ENCODE assay signal across 8 cellular contexts in genomic region chr14:64702493-64703392, GRCh38. TPM values are rescaled to one million over a fixed set of nuclear protein-coding genes. Genes with fewer than 3 reads are reported as not detected.
DNase-seq lines count a peak whose midpoint lies in the region; ATAC-seq and TF ChIP-seq lines count a peak whose summit lies in the region.

No MANE protein-coding gene starts in this region.

- DNase-seq in DMS53 treated with DMSO at 0.1 percent for 48 hours (lab: John Stamatoyannopoulos, UW; ENCODE audit: unreplicated experiment) (peak; percentile 50), NCI-H2171 treated with DMSO at 0.1 percent for 48 hours (lab: John Stamatoyannopoulos, UW) (peak; percentile 86), neural crest cell (ENCODE audit: low read depth, low spot score) (no peak), Ammon's horn (ENCODE audit: low spot score) (no peak), SKM-1 treated with dmso at 0.1 percent for 144 hours (lab: John Stamatoyannopoulos, UW; ENCODE audit: unreplicated experiment) (no peak)
- DNase-seq in activated CD8-positive, alpha-beta memory T cell treated with anti-CD3 and anti-CD28 coated beads, Interleukin-2, amount 50 U/mL, for 4 hours, result no peak

- H3K4me1 ChIP-seq in ectodermal cell (ENCODE audit: control insufficient read depth, insufficient read depth, low read length), result peaks cover 41% of the 10 kb centered on the region

- no peak overlapping the region for H3K27ac Mint-ChIP-seq in neural crest cell (ENCODE audit: unreplicated experiment)

- H3K9me3 ChIP-seq in ectodermal cell (ENCODE audit: control insufficient read depth, low read length), result no peaks in the 10 kb centered on the region

- H3K4me3 ChIP-seq in ectodermal cell (ENCODE audit: insufficient read depth, low read depth, low read length), result peak overlapping the region; percentile 97

- peaks cover 70% of the 10 kb centered on the region for H3K27me3 Mint-ChIP-seq in neural crest cell (ENCODE audit: low read depth)

- H3K36me3 ChIP-seq in ectodermal cell (ENCODE audit: control insufficient read depth, insufficient read depth, low read length), result no peaks in the 10 kb centered on the region

- peak overlapping the region; percentile 72 for H3K4me3 Mint-ChIP-seq in neural crest cell

- no peaks in the 10 kb centered on the region for H3K36me3 Mint-ChIP-seq in neural crest cell (ENCODE audit: low read depth)

- 6% methylated on average over 25 of the region's 25 CpGs for WGBS in ectodermal cell, 2 experiments

- peaks cover 22% of the 10 kb centered on the region for H3K27me3 ChIP-seq in ectodermal cell (ENCODE audit: control insufficient read depth, insufficient read depth, low read length, poor library complexity, severe bottlenecking)

- no peaks in the 10 kb centered on the region for H3K9me3 Mint-ChIP-seq in neural crest cell

- H3K4me1 Mint-ChIP-seq in neural crest cell, result peaks cover 62% of the 10 kb centered on the region

- TF ChIP-seq CTCF in neural crest cell (conservative IDR thresholded peaks at IDR 0.05), result no peak

- ATAC-seq in GM18907 (IDR thresholded peaks at IDR 0.05; ENCODE audit: unreplicated experiment), result no peak

- H3K27ac ChIP-seq in ectodermal cell (ENCODE audit: insufficient read depth, low read depth, low read length, poor library complexity, severe bottlenecking), result no peak overlapping the region

RNA-seq across cellular contexts. Expression of gene PLEKHG3, which starts 1.5 kb away (rescaled TPM):
- 81.4 TPM for polyA plus RNA-seq in ectodermal cell (2013, experiment 1 of 4)
- polyA plus RNA-seq in ectodermal cell (2013, experiment 2 of 4), result 114 TPM
- 64.1 TPM for polyA plus RNA-seq in ectodermal cell (2013, experiment 3 of 4)
- 62.5 TPM for polyA plus RNA-seq in ectodermal cell (2013, experiment 4 of 4)
- total RNA-seq in neural crest cell, result 43.4 and 46.0 TPM in 2 replicates

Comparison
In these comparisons a context has a peak if more than half of its experiments do, and no peak if none do; other contexts are left out.
1. DNase-seq: peak in DMS53 treated with DMSO at 0.1 percent for 48 hours (single experiment) and NCI-H2171 treated with DMSO at 0.1 percent for 48 hours (single experiment); none in neural crest cell (single experiment), Ammon's horn (single experiment), SKM-1 treated with dmso at 0.1 percent for 144 hours (single experiment) and activated CD8-positive, alpha-beta memory T cell treated with anti-CD3 and anti-CD28 coated beads, Interleukin-2, amount 50 U/mL, for 4 hours (single experiment).